In genomic region chr3:53329933-53330332, GRCh38 we compare ENCODE assay signal across 26 cellular contexts.
"Had no signal": no experiment of that assay in that cellular context is flagged by ENCODE, and none has a peak within 500 bp of the region (broad histone marks: within the 10 kb centered on the region; RNA-seq: fewer than 3 reads in every experiment).

No MANE protein-coding gene starts in this region.

- H3K4me3 Mint-ChIP-seq: nephron had no signal

- H3K27me3 Mint-ChIP-seq: progenitor cell of endocrine pancreas had no signal

- FAIRE-seq: frontal cortex, urothelium cell line had no signal

- H3K4me1 ChIP-seq: colonic mucosa, right lobe of liver had no signal

- H3K27ac Mint-ChIP-seq: activated T-helper 2 cell treated with anti-CD3 and anti-CD28 coated beads, Interferon-gamma antibody, Interleukin-2, Interleukin-4, amounts not matched to agents 10 μg/mL and 5 μg/mL and 100 μg/mL, durations not matched to agents 14 hours and 24 hours and 36 hours; nephron; progenitor cell of endocrine pancreas had no signal

- H3K9me3 Mint-ChIP-seq: activated T-helper 2 cell treated with anti-CD3 and anti-CD28 coated beads, Interferon-gamma antibody, Interleukin-2, Interleukin-4, amounts not matched to agents 10 μg/mL and 5 μg/mL and 100 μg/mL, durations not matched to agents 14 hours and 24 hours and 36 hours; nephron had no signal

- H3K27me3 ChIP-seq: body of pancreas, colonic mucosa, neutrophil, right lobe of liver, testis, transverse colon had no signal

- H3K4me3 ChIP-seq: body of pancreas, colonic mucosa, lung, right lobe of liver, testis, transverse colon had no signal

- DNase-seq: activated CD4-positive, alpha-beta T cell treated with anti-CD3 and anti-CD28 coated beads for 4 hours; activated CD4-positive, alpha-beta T cell treated with anti-CD3 and anti-CD28 coated beads, Interleukin-2, amount 50 U/mL, for 4 hours; activated CD8-positive, alpha-beta memory T cell treated with anti-CD3 and anti-CD28 coated beads, Interleukin-2, amount 50 U/mL, for 48 hours; activated T-cell treated with anti-CD3 and anti-CD28 coated beads, Interleukin-2, amount 50 U/mL, for 48 hours; aorta; body of pancreas; cerebellar nuclear complex; colonic mucosa; effector CD8-positive, alpha-beta T cell; islet precursor cell; left ventricle myocardium inferior; mesendoderm; right lobe of liver; stimulated activated CD4-positive, alpha-beta T cell treated with anti-CD3 and anti-CD28 coated beads, Interleukin-12 subunit alpha, Interleukin-12 subunit beta, amount 100 ng/mL, for 4 hours; stimulated activated CD4-positive, alpha-beta T cell treated with anti-CD3 and anti-CD28 coated beads, Interleukin-4, amount 100 ng/mL, for 1 hour; stimulated activated naive CD8-positive, alpha-beta T cell treated with anti-CD3 and anti-CD28 coated beads, Interleukin-15, Interleukin-2, amounts not matched to agents 100 U/mL and 50 U/mL, for 24 hours; testis; transverse colon had no signal

- ATAC-seq: body of pancreas; right lobe of liver; stimulated activated naive CD8-positive, alpha-beta T cell treated with anti-CD3 and anti-CD28 coated beads, Interleukin-15, Interleukin-2, amounts not matched to agents 100 U/mL and 50 U/mL, for 24 hours had no signal

- H3K9me3 ChIP-seq: body of pancreas, colonic mucosa, left ventricle myocardium inferior, neutrophil, right lobe of liver, testis, transverse colon had no signal

- H3K27ac ChIP-seq: body of pancreas, colonic mucosa, neutrophil, right lobe of liver, transverse colon, VCaP had no signal

- H3K4me1 Mint-ChIP-seq: nephron had no signal
